8 cellular contexts compared by ENCODE assay signal in genomic region chr2:214808961-214809750, GRCh38. TPM values are rescaled to one million over a fixed set of nuclear protein-coding genes. Genes with fewer than 3 reads are reported as not detected.
DNase-seq lines count a peak whose midpoint lies in the region; ATAC-seq lines count a peak whose summit lies in the region.

BARD1 (minus strand) TSS chr2:214809683; CDS start chr2:214809569, 114 bp downstream.

- peaks cover 34% of the 10 kb centered on the region for H3K4me1 Mint-ChIP-seq in activated CD4-positive, alpha-beta T cell treated with anti-CD3 and anti-CD28 coated beads, Interleukin-2, amount 10 ng/mL, durations not matched to agents 24 days and 14 days
- peaks cover 20% of the 10 kb centered on the region for H3K4me1 Mint-ChIP-seq in memory B cell

- H3K9me3 Mint-ChIP-seq in activated CD4-positive, alpha-beta T cell treated with anti-CD3 and anti-CD28 coated beads, Interleukin-2, amount 10 ng/mL, durations not matched to agents 24 days and 14 days = no peaks in the 10 kb centered on the region
- no peaks in the 10 kb centered on the region for H3K9me3 Mint-ChIP-seq in memory B cell

- intact Hi-C loops in activated CD4-positive, alpha-beta T cell treated with anti-CD3 and anti-CD28 coated beads, Interleukin-2, amount 10 ng/mL, durations not matched to agents 24 days and 14 days (cut with micrococcal nuclease) = loop anchor here (1.0 to 10.0 kb wide), 5 partner anchors 42 to 1792 kb away; partner anchors contain the start of genes ATIC and SPAG16

- peak within 1 kb of the TSS; percentile 91 for H3K27ac Mint-ChIP-seq in activated CD4-positive, alpha-beta T cell treated with anti-CD3 and anti-CD28 coated beads, Interleukin-2, amount 10 ng/mL, durations not matched to agents 24 days and 14 days
- H3K27ac Mint-ChIP-seq in memory B cell = peak within 1 kb of the TSS; percentile 80

- peaks cover 8% of the 10 kb centered on the region for H3K36me3 Mint-ChIP-seq in activated CD4-positive, alpha-beta T cell treated with anti-CD3 and anti-CD28 coated beads, Interleukin-2, amount 10 ng/mL, durations not matched to agents 24 days and 14 days (ENCODE audit: low read depth)
- H3K36me3 Mint-ChIP-seq in memory B cell = no peaks in the 10 kb centered on the region

- H3K4me3 Mint-ChIP-seq in activated CD4-positive, alpha-beta T cell treated with anti-CD3 and anti-CD28 coated beads, Interleukin-2, amount 10 ng/mL, durations not matched to agents 24 days and 14 days = peak within 1 kb of the TSS; percentile 90
- peak within 1 kb of the TSS; percentile 93 for H3K4me3 Mint-ChIP-seq in memory B cell

- ATAC-seq in GM18508 (IDR thresholded peaks at IDR 0.05; ENCODE audit: insufficient read depth, unreplicated experiment) (peak; percentile 29), HG02973 (IDR thresholded peaks at IDR 0.05; ENCODE audit: unreplicated experiment) (peak; percentile 25), memory B cell (ENCODE audit: low read depth) (peak; percentile 52)

- DNase-seq in A172 (ENCODE audit: low spot score) = peak; percentile 68
- DNase-seq in NCI-H2227 (lab: John Stamatoyannopoulos, UW; ENCODE audit: unreplicated experiment) = peak; percentile 63
- peak; percentile 88 for DNase-seq in activated CD4-positive, alpha-beta T cell treated with anti-CD3 and anti-CD28 coated beads, Interleukin-2, amount 10 ng/mL, durations not matched to agents 24 days and 14 days
- DNase-seq in effector CD8-positive, alpha-beta T cell (lab: John Stamatoyannopoulos, UW) = peak; percentile 54
- peak; percentile 60 to 63 for DNase-seq in memory B cell (ENCODE audit: low spot score in 2 of 2)
- DNase-seq in stimulated activated CD8-positive, alpha-beta memory T cell treated with anti-CD3 and anti-CD28 coated beads, Interleukin-2, amount 100 ng/mL, for 1 hour (ENCODE audit: low read depth in 2 of 2) = peak; percentile 9 to 33

- peaks cover 13% of the 10 kb centered on the region for H3K27me3 Mint-ChIP-seq in activated CD4-positive, alpha-beta T cell treated with anti-CD3 and anti-CD28 coated beads, Interleukin-2, amount 10 ng/mL, durations not matched to agents 24 days and 14 days
- H3K27me3 Mint-ChIP-seq in memory B cell = no peaks in the 10 kb centered on the region

RNA-seq across cellular contexts. Expression of gene BARD1, which starts in this region (rescaled TPM):
- 23.7 and 31.6 TPM in 2 replicates for total RNA-seq in A172 (2014; rRNA removed; shearing (Covaris generic))
- total RNA-seq in activated CD4-positive, alpha-beta T cell treated with anti-CD3 and anti-CD28 coated beads, Interleukin-2, amount 10 ng/mL, durations not matched to agents 24 days and 14 days = 34.3 and 36.4 TPM in 2 replicates

Comparison
In these comparisons a context has a peak if more than half of its experiments do, and no peak if none do; other contexts are left out.
1. Peak in every context shown above with its lines: DNase-seq and ATAC-seq.
2. DNase-seq: peak in every context shown above with its lines; median percentile 88 in activated CD4-positive, alpha-beta T cell treated with anti-CD3 and anti-CD28 coated beads, Interleukin-2, amount 10 ng/mL, durations not matched to agents 24 days and 14 days; 68 in A172; 63 in NCI-H2227; 62 in memory B cell; 54 in effector CD8-positive, alpha-beta T cell; 21 in stimulated activated CD8-positive, alpha-beta memory T cell treated with anti-CD3 and anti-CD28 coated beads, Interleukin-2, amount 100 ng/mL, for 1 hour.